ENCODE assay signal across 1 cellular context in the genomic region with DNA sequence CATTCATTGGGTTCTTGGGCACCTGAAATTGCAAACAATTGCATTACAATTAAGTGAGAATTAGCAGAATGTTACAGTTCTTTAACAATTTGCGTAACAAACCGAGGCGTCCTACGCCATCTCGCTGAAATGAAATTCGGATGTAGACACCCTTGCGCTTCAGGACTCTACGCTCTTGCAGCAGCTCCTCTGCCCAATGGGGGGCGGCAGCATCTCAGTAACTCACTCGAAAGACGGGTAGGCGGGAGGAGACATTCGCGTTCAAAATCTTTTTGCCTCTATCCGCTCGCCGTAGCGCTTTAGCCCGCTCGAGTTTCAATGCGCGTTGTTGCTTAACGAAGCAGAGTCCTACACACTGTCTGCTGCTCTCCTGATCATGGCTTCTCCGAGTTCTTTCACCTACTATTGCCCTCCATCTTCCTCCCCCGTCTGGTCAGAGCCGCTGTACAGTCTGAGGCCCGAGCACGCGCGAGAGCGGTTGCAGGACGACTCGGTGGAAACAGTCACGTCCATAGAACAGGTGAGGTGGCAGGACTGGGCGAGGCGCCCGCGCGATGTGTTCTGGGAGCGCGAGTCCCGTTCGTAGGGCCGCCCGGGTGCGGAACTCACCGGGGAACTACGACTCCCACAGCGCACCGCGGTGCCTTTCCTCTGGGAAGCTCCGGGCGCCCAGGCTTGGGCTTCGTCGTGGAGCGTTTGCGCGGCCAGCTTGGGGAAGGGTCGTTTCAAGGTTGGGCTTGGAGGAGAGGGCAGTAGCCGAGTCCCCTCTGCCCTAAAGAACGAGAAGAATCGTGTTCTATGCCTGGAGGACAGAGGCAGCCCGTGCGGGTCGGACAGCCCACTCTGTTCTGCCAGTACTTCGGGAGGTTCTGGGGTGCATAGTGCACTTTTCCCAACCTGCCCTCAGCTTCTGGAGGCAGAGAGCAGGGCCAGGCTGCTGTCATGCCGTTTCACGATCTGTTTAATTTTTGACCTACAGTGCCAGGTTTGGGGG.
TF ChIP-seq lines count a peak whose summit lies in the region.

TSS of gene FNTB (plus strand) at position 318 of the 994 bp plus-strand sequence. CDS start at position 377, 59 bp downstream.

TF ChIP-seq in HepG2, 621 proteins besides CTCF, POLR2A, EP300 and RAD21 (continued from another document and continues in another):
- peak; percentile 96 for TF ChIP-seq POLR2G (IDR thresholded peaks at IDR 0.05; ENCODE audit: low read depth, low read length)
- peak; percentile 81 for TF ChIP-seq RNF2 (conservative IDR thresholded peaks at IDR 0.05; ENCODE audit: low read depth)
- TF ChIP-seq, protein P1, sequence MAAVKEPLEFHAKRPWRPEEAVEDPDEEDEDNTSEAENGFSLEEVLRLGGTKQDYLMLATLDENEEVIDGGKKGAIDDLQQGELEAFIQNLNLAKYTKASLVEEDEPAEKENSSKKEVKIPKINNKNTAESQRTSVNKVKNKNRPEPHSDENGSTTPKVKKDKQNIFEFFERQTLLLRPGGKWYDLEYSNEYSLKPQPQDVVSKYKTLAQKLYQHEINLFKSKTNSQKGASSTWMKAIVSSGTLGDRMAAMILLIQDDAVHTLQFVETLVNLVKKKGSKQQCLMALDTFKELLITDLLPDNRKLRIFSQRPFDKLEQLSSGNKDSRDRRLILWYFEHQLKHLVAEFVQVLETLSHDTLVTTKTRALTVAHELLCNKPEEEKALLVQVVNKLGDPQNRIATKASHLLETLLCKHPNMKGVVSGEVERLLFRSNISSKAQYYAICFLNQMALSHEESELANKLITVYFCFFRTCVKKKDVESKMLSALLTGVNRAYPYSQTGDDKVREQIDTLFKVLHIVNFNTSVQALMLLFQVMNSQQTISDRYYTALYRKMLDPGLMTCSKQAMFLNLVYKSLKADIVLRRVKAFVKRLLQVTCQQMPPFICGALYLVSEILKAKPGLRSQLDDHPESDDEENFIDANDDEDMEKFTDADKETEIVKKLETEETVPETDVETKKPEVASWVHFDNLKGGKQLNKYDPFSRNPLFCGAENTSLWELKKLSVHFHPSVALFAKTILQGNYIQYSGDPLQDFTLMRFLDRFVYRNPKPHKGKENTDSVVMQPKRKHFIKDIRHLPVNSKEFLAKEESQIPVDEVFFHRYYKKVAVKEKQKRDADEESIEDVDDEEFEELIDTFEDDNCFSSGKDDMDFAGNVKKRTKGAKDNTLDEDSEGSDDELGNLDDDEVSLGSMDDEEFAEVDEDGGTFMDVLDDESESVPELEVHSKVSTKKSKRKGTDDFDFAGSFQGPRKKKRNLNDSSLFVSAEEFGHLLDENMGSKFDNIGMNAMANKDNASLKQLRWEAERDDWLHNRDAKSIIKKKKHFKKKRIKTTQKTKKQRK (IDR thresholded peaks at IDR 0.05; ENCODE audit: low read length) = no peak
- no peak for TF ChIP-seq NR3C1 (CRISPR knock-in tag; IDR thresholded peaks at IDR 0.05)
- 0 out of 2 replicates have a peak, but pooled peaks have one; percentile 34 for TF ChIP-seq SMAD9 (CRISPR knock-in tag; IDR thresholded peaks at IDR 0.05)
- TF ChIP-seq, protein P2, sequence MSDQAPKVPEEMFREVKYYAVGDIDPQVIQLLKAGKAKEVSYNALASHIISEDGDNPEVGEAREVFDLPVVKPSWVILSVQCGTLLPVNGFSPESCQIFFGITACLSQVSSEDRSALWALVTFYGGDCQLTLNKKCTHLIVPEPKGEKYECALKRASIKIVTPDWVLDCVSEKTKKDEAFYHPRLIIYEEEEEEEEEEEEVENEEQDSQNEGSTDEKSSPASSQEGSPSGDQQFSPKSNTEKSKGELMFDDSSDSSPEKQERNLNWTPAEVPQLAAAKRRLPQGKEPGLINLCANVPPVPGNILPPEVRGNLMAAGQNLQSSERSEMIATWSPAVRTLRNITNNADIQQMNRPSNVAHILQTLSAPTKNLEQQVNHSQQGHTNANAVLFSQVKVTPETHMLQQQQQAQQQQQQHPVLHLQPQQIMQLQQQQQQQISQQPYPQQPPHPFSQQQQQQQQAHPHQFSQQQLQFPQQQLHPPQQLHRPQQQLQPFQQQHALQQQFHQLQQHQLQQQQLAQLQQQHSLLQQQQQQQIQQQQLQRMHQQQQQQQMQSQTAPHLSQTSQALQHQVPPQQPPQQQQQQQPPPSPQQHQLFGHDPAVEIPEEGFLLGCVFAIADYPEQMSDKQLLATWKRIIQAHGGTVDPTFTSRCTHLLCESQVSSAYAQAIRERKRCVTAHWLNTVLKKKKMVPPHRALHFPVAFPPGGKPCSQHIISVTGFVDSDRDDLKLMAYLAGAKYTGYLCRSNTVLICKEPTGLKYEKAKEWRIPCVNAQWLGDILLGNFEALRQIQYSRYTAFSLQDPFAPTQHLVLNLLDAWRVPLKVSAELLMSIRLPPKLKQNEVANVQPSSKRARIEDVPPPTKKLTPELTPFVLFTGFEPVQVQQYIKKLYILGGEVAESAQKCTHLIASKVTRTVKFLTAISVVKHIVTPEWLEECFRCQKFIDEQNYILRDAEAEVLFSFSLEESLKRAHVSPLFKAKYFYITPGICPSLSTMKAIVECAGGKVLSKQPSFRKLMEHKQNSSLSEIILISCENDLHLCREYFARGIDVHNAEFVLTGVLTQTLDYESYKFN (CRISPR knock-in tag; conservative IDR thresholded peaks at IDR 0.05) = peak; percentile 51
- no peak for TF ChIP-seq REST (IDR thresholded peaks at IDR 0.05; ENCODE audit: borderline replicate concordance in 1 of 2, low read depth in 1 of 2, low read length in 2 of 2)
- TF ChIP-seq, protein P3, sequence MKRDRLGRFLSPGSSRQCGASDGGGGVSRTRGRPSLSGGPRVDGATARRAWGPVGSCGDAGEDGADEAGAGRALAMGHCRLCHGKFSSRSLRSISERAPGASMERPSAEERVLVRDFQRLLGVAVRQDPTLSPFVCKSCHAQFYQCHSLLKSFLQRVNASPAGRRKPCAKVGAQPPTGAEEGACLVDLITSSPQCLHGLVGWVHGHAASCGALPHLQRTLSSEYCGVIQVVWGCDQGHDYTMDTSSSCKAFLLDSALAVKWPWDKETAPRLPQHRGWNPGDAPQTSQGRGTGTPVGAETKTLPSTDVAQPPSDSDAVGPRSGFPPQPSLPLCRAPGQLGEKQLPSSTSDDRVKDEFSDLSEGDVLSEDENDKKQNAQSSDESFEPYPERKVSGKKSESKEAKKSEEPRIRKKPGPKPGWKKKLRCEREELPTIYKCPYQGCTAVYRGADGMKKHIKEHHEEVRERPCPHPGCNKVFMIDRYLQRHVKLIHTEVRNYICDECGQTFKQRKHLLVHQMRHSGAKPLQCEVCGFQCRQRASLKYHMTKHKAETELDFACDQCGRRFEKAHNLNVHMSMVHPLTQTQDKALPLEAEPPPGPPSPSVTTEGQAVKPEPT (CRISPR knock-in tag; IDR thresholded peaks at IDR 0.05; ENCODE audit: low read depth) = peak; percentile 89; the same call in 1 of the 2 replicates
- TF ChIP-seq MLLT10 (CRISPR knock-in tag; IDR thresholded peaks at IDR 0.05) = no peak
- no peak for TF ChIP-seq ZNF850 (CRISPR knock-in tag; conservative IDR thresholded peaks at IDR 0.05)
- TF ChIP-seq ELF1 (CRISPR knock-in tag; IDR thresholded peaks at IDR 0.05) = no peak; the same call in 1 of the 2 replicates
- no peak for TF ChIP-seq PTBP1 (IDR thresholded peaks at IDR 0.05; ENCODE audit: low read depth, low read length, poor library complexity, severe bottlenecking)
- TF ChIP-seq IKZF4 (CRISPR knock-in tag; IDR thresholded peaks at IDR 0.05; ENCODE audit: borderline replicate concordance, low read depth, not compliant biosample characterization) = peak; percentile 63
- peak; percentile 93 for TF ChIP-seq HCFC1 (IDR thresholded peaks at IDR 0.05; ENCODE audit: low read depth, low read length)
- peak; percentile 82 for TF ChIP-seq ZGPAT (CRISPR knock-in tag; IDR thresholded peaks at IDR 0.05)
- 0 out of 2 replicates have a peak, but pooled peaks have one; percentile 22 for TF ChIP-seq ZNF263 (CRISPR knock-in tag; IDR thresholded peaks at IDR 0.05)
- no peak for TF ChIP-seq ZNF142 (CRISPR knock-in tag; IDR thresholded peaks at IDR 0.05)
- TF ChIP-seq KLF6 (CRISPR knock-in tag; IDR thresholded peaks at IDR 0.05) = peak; percentile 84
- TF ChIP-seq ELF4 (CRISPR knock-in tag; IDR thresholded peaks at IDR 0.05; ENCODE audit: borderline replicate concordance) = no peak
- TF ChIP-seq ZNF136 (CRISPR knock-in tag; IDR thresholded peaks at IDR 0.05; ENCODE audit: low read depth) = peak; percentile 73; the same call in 1 of the 2 replicates
- no peak for TF ChIP-seq ZNF773 (CRISPR knock-in tag; IDR thresholded peaks at IDR 0.05; ENCODE audit: borderline replicate concordance)
- peak; percentile 86; the same call in 1 of the 2 replicates for TF ChIP-seq ZNF558 (CRISPR knock-in tag; IDR thresholded peaks at IDR 0.05; ENCODE audit: borderline replicate concordance)
- TF ChIP-seq ZNF737 (CRISPR knock-in tag; IDR thresholded peaks at IDR 0.05; ENCODE audit: borderline replicate concordance) = no peak; the same call in 1 of the 2 replicates
- TF ChIP-seq AGO1 (IDR thresholded peaks at IDR 0.05; ENCODE audit: low read depth, low read length, poor library complexity, severe bottlenecking) = no peak
- peak; percentile 50 for TF ChIP-seq ZNF121 (CRISPR knock-in tag; IDR thresholded peaks at IDR 0.05)
